In the genomic region with DNA sequence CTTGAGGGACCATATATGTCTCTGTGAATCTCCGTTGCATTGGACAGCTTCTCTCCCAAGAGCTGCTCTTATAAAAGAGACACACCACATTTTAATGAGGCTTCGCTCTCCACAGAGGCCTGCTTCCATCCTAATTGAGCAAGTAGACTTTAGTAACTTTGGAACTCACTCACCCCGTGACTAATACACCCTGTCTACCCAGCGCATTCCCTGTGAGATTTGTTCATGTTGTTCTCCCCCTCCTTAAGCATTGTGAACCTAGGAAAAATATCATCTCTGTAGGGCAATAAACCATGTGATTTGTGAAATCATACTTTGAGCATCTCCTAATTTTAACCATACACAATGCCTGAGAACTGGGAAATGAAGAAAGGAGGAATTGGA, we compare ENCODE assay signal across 13 cellular contexts. TPM values are rescaled to one million over a fixed set of nuclear protein-coding genes. Genes with fewer than 3 reads are reported as not detected.
DNase-seq lines count a peak whose midpoint lies in the region; ATAC-seq and TF ChIP-seq lines count a peak whose summit lies in the region.
"Had no signal": no experiment of that assay in that cellular context is flagged by ENCODE, and none has a peak within 500 bp of the region (broad histone marks: within the 10 kb centered on the region; RNA-seq: fewer than 3 reads in every experiment).

No MANE protein-coding gene starts in this region.

- no peaks in the 10 kb centered on the region for H3K9me3 ChIP-seq in lung (ENCODE audit: control insufficient read depth in 2 of 2, insufficient read depth in 1 of 2, low read length in 1 of 2)
- no peaks in the 10 kb centered on the region for H3K9me3 ChIP-seq in tibial artery
- H3K9me3 ChIP-seq: adrenal gland had no signal

- H3K27ac ChIP-seq in brain microvascular endothelial cell = peak overlapping the region; percentile 95
- H3K27ac ChIP-seq in lung (ENCODE audit: low read depth in 1 of 2, low read length in 1 of 2) = no peak overlapping the region
- H3K27ac ChIP-seq in tibial artery = peak overlapping the region; percentile 78 to 84
- H3K27ac ChIP-seq: adrenal gland, SK-N-MC had no signal

- H3K4me3 ChIP-seq in brain microvascular endothelial cell (ENCODE audit: low read depth, low read length) (no peak overlapping the region), lung (no peak overlapping the region), tibial artery (no peak overlapping the region)
- H3K4me3 ChIP-seq: adrenal gland, SK-N-MC had no signal

- intact Hi-C loops in tibial artery (cut with DNase I; ENCODE audit: low total_unique reads) = loop anchor here (5.0 kb wide), 1 partner anchor 46 kb away; no protein-coding TSS in a partner anchor

- H3K4me1 ChIP-seq in lung (ENCODE audit: control insufficient read depth in 2 of 2, insufficient read depth in 2 of 2, low read length in 2 of 2) (peaks cover 0 to 15% of the 10 kb centered on the region in 2 donors), tibial artery (peaks cover 0 to 58% (median 38%) of the 10 kb centered on the region in 4 donors)

- ATAC-seq in lung (ENCODE audit: insufficient read depth, low FRiP score) (peak; percentile 48), GM21619 (IDR thresholded peaks at IDR 0.05; ENCODE audit: unreplicated experiment) (no peak)
- ATAC-seq: WTC11 had no signal

- WGBS in lung, 2 donors = 89 to 93% methylated on average over 4 of the region's 4 CpGs

- DNase-seq in HCEC 1CT (peak; percentile 88), brain microvascular endothelial cell (peak; percentile 87), lung (ENCODE audit: low spot score) (no peak), tibial artery (no peak), NCI-H2081 treated with DMSO at 0.1 percent for 48 hours (lab: John Stamatoyannopoulos, UW) (no peak), NCI-H1694 (lab: John Stamatoyannopoulos, UW) (no peak)
- DNase-seq in activated CD4-positive, alpha-beta T cell treated with anti-CD3 and anti-CD28 coated beads for 48 hours = no peak
- DNase-seq: CD8-positive, alpha-beta T cell; effector CD4-positive, alpha-beta T cell had no signal

- H3K27me3 ChIP-seq in brain microvascular endothelial cell (replicated peaks) (no peaks in the 10 kb centered on the region), lung (ENCODE audit: control insufficient read depth, insufficient read depth) (no peaks in the 10 kb centered on the region), tibial artery (no peaks in the 10 kb centered on the region)
- H3K27me3 ChIP-seq: adrenal gland had no signal

- in situ Hi-C loops in brain microvascular endothelial cell (cut with HindIII; ENCODE audit: low pct_ligation_motif_present, low sequenced_read_pairs) = no loop called here

- H3K36me3 ChIP-seq in brain microvascular endothelial cell (replicated peaks) (no peaks in the 10 kb centered on the region), lung (ENCODE audit: control insufficient read depth in 2 of 2, insufficient read depth in 2 of 2, low read length in 2 of 2) (no peaks in the 10 kb centered on the region), tibial artery (no peaks in the 10 kb centered on the region)
- H3K36me3 ChIP-seq: adrenal gland had no signal

- TF ChIP-seq CTCF in brain microvascular endothelial cell (IDR thresholded peaks at IDR 0.05; ENCODE audit: low read depth, low read length, missing control alignments) = no peak
- TF ChIP-seq CTCF in lung (IDR thresholded peaks at IDR 0.05; ENCODE audit: control extremely low read depth, extremely low read depth) = no peak
- TF ChIP-seq CTCF in tibial artery (IDR thresholded peaks at IDR 0.05) = no peak

RNA-seq across cellular contexts. Expression of a gene that starts 56.9 kb away (rescaled TPM):
- 100 to 1,000 TPM in 1 of 2 donors, 10 to 100 TPM in 1; 80.0 to 101 TPM for total RNA-seq in lung
- polyA plus RNA-seq in lung = 10 to 100 TPM; 22.0 to 57.3 TPM

Comparison
In these comparisons a context has a peak if more than half of its experiments do, and no peak if none do; other contexts are left out.
1. DNase-seq: peak in HCEC 1CT (single experiment) and brain microvascular endothelial cell (single experiment); none in lung (single experiment), tibial artery (0 of 2), NCI-H2081 treated with DMSO at 0.1 percent for 48 hours (single experiment), activated CD4-positive, alpha-beta T cell treated with anti-CD3 and anti-CD28 coated beads for 48 hours (single experiment) and NCI-H1694 (single experiment).
2. H3K27ac ChIP-seq: peak in brain microvascular endothelial cell (single experiment) and tibial artery (2 of 2); none in lung (0 of 2).